17 cellular contexts compared by ENCODE assay signal in genomic region chrY:12559007-12559406, GRCh38.
"Had no signal": no experiment of that assay in that cellular context is flagged by ENCODE, and none has a peak within 500 bp of the region (broad histone marks: within the 10 kb centered on the region; RNA-seq: fewer than 3 reads in every experiment).

No MANE protein-coding gene starts in this region.

- H3K4me3 Mint-ChIP-seq: natural killer cell; stimulated activated memory B cell treated with anti-CD40 and anti-IgM and Interleukin-4, amounts not matched to agents 10 μg/mL and 1 μg/mL and 100 μg/mL, for 72 hours had no signal

- H3K27me3 ChIP-seq: brain microvascular endothelial cell, esophagus muscularis mucosa, hepatocyte, SJSA1, tibial nerve, uterus had no signal

- H3K9me3 ChIP-seq: esophagus muscularis mucosa, left ventricle myocardium inferior, mucosa of descending colon, SJSA1, uterus had no signal

- ATAC-seq: mucosa of descending colon; natural killer cell; stimulated activated memory B cell treated with anti-CD40 and anti-IgM and Interleukin-4, amounts not matched to agents 10 μg/mL and 1 μg/mL and 100 μg/mL, for 72 hours had no signal

- H3K4me1 Mint-ChIP-seq: stimulated activated memory B cell treated with anti-CD40 and anti-IgM and Interleukin-4, amounts not matched to agents 10 μg/mL and 1 μg/mL and 100 μg/mL, for 72 hours had no signal

- H3K36me3 ChIP-seq: brain microvascular endothelial cell, esophagus muscularis mucosa, left ventricle myocardium inferior, SJSA1, tibial nerve, uterus had no signal

- H3K4me3 ChIP-seq: esophagus muscularis mucosa, hepatocyte, left ventricle myocardium inferior, mucosa of descending colon, SJSA1, tibial nerve, uterus had no signal

- H3K36me3 Mint-ChIP-seq: natural killer cell had no signal

- DNase-seq: activated CD4-positive, CD25-positive, alpha-beta regulatory T cell treated with anti-CD3 and anti-CD28 coated beads, Interleukin-2, amount 50 U/mL, for 72 hours; activated gamma-delta T cell; brain microvascular endothelial cell; cortex of kidney; effector CD4-positive, alpha-beta T cell; left ventricle myocardium inferior; mucosa of descending colon; natural killer cell; stimulated activated CD4-positive, alpha-beta T cell treated with anti-CD3 and anti-CD28 coated beads, Interleukin-2, amount 100 ng/mL, for 24 hours; substantia nigra; T-helper 9 cell; uterus had no signal

- H3K27ac Mint-ChIP-seq: natural killer cell; stimulated activated memory B cell treated with anti-CD40 and anti-IgM and Interleukin-4, amounts not matched to agents 10 μg/mL and 1 μg/mL and 100 μg/mL, for 72 hours had no signal

- H3K27ac ChIP-seq: brain microvascular endothelial cell, esophagus muscularis mucosa, hepatocyte, left ventricle myocardium inferior, SJSA1, tibial nerve, uterus had no signal

- H3K4me1 ChIP-seq: esophagus muscularis mucosa, left ventricle myocardium inferior, tibial nerve, uterus had no signal
